Comparison of ENCODE assay signal across 17 cellular contexts in the genomic region with DNA sequence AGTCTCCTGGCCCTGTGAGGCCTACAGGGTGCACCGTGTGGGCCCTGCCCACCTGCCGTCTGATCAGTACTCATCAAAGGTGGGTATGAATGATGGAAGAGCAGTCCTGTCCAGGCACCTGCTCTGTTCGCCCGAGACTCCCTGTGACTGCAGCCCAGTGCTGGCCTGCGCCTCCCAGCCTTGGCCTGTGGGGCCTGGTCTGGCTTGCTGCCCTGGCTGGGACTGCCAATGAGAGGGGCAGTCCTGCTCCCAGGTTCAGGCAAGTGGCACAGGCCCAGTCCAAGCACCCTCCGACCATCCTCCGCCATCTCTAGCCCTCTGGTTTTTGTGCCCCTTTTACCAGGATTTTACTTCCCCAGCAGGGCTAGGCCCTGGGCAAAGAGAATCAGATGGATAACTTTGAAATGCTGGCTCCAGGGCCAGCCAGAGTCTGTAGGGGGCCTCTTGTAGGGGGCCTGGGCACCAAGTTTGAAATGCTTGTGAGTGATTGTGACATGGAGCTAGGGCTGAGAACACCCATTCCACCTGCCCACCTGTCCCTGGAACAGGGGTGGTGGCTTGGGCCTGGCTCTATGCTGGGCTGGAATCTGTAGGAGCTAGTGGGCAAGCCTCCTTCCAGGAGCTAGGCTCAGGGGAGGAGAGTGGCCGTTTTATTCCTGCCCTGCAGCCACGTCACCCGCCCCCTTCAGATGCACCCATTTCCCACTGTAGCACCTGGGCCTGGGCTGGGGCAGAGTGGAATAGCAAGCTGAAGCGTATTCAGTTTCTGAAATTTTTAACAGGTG. TPM values are rescaled to one million over a fixed set of nuclear protein-coding genes. Genes with fewer than 3 reads are reported as not detected.
DNase-seq lines count a peak whose midpoint lies in the region; TF ChIP-seq lines count a peak whose summit lies in the region.
"Had no signal": no experiment of that assay in that cellular context is flagged by ENCODE, and none has a peak within 500 bp of the region (broad histone marks: within the 10 kb centered on the region; RNA-seq: fewer than 3 reads in every experiment).

No MANE protein-coding gene starts in this region.

- H3K4me1 ChIP-seq in endodermal cell (ENCODE audit: control insufficient read depth, insufficient read depth, low read length): no peaks in the 10 kb centered on the region
- H3K4me1 ChIP-seq in neuronal stem cell (ENCODE audit: control insufficient read depth in 2 of 2, insufficient read depth in 1 of 2, low read depth in 1 of 2, low read length in 2 of 2): peaks cover 3 to 12% of the 10 kb centered on the region in 2 donors
- H3K4me1 ChIP-seq in prostate gland (replicated peaks): peaks cover 6% of the 10 kb centered on the region

- H3K14ac ChIP-seq in neuronal stem cell (ENCODE audit: low read length): no peak overlapping the region

- H2AK5ac ChIP-seq in neuronal stem cell (ENCODE audit: low read depth, low read length): no peak overlapping the region

- H3K4me2 ChIP-seq in neuronal stem cell (ENCODE audit: insufficient read depth, low read length, poor library complexity, severe bottlenecking): no peak overlapping the region

- H3K18ac ChIP-seq in neuronal stem cell (ENCODE audit: low read length): peak overlapping the region; percentile 27

- no peaks in the 10 kb centered on the region for H3K36me3 ChIP-seq in endodermal cell (ENCODE audit: control insufficient read depth, insufficient read depth, low read length)
- H3K36me3 ChIP-seq in neuronal stem cell (replicated peaks in 1 of 2; ENCODE audit: control insufficient read depth in 2 of 2, insufficient read depth in 2 of 2, low read length in 2 of 2): no peaks in the 10 kb centered on the region
- H3K36me3 ChIP-seq in prostate gland: no peaks in the 10 kb centered on the region

- no peak overlapping the region for H3K4ac ChIP-seq in neuronal stem cell (ENCODE audit: low read length)

- H3K9ac ChIP-seq in endodermal cell (ENCODE audit: extremely low read depth, low read length, poor library complexity, severe bottlenecking): no peak overlapping the region
- peak overlapping the region; percentile 50 for H3K9ac ChIP-seq in neuronal stem cell (ENCODE audit: low read depth, low read length, poor library complexity)

- H3K27me3 ChIP-seq in endodermal cell (ENCODE audit: control insufficient read depth, insufficient read depth, low read length, poor library complexity, severe bottlenecking) (no peaks in the 10 kb centered on the region), neuronal stem cell (ENCODE audit: control insufficient read depth in 3 of 3, insufficient read depth in 3 of 3, low read depth in 1 of 3, low read length in 3 of 3) (no peaks in the 10 kb centered on the region), prostate gland (replicated peaks; ENCODE audit: insufficient read depth) (no peaks in the 10 kb centered on the region)

- WGBS in endodermal cell (ENCODE audit: insufficient coverage in 1 of 2, insufficient read length in 1 of 2), 2 experiments: 94 to 95% methylated on average over 8 to 11 of the region's 11 CpGs
- WGBS in neuronal stem cell (ENCODE audit: extremely low coverage in 2 of 2, insufficient read length in 2 of 2, insufficient replicate concordance in 1 of 2), 2 donors: no CpG with 5 or more reads among the region's 11 CpGs
- WGBS in prostate gland: 95% methylated on average over 11 of the region's 11 CpGs

- H2BK5ac ChIP-seq in neuronal stem cell (ENCODE audit: low read length): no peak overlapping the region

- no peak overlapping the region for H3K4me3 Mint-ChIP-seq in endodermal cell
- no peak overlapping the region for H3K4me3 Mint-ChIP-seq in activated T-helper 1 cell treated with anti-CD3 and anti-CD28 coated beads, Interleukin-12 subunit alpha, Interleukin-12 subunit beta, Interleukin-2, Interleukin-4 antibody, amounts not matched to agents 30 ng/mL and 10 ng/mL and 1 ng/mL, durations not matched to agents 14 hours and 24 hours and 36 hours
- H3K4me3 Mint-ChIP-seq: CD8-positive, alpha-beta T cell had no signal

- peak; percentile 23 for DNase-seq in activated CD4-positive, CD25-positive, alpha-beta regulatory T cell treated with anti-CD3 and anti-CD28 coated beads, Interleukin-2, amount 50 U/mL, for 72 hours
- no peak for DNase-seq in activated CD4-positive, CD25-positive, alpha-beta regulatory T cell (lab: John Stamatoyannopoulos, UW)
- DNase-seq in AG20443 (ENCODE audit: low spot score): peak; percentile 6
- DNase-seq in endodermal cell: peak; percentile 43
- no peak for DNase-seq in neuronal stem cell (ENCODE audit: low spot score)
- no peak for DNase-seq in activated T-helper 1 cell treated with anti-CD3 and anti-CD28 coated beads, Interleukin-12 subunit alpha, Interleukin-12 subunit beta, Interleukin-2, Interleukin-4 antibody, amounts not matched to agents 30 ng/mL and 10 ng/mL and 1 ng/mL, durations not matched to agents 14 hours and 24 hours and 36 hours (ENCODE audit: low spot score)
- no peak for DNase-seq in prostate gland (ENCODE audit: low spot score)
- no peak for DNase-seq in SHP77 (lab: John Stamatoyannopoulos, UW)
- DNase-seq: 8988T, DMS79, MV-4-11, NCI-H1417 treated with DMSO at 0.1 percent for 48 hours, NCI-H2029, NCI-H510A, NCI-H774, PC-3 had no signal

- H3K27ac ChIP-seq in endodermal cell (ENCODE audit: low read depth, low read length): no peak overlapping the region
- H3K27ac ChIP-seq in neuronal stem cell (replicated peaks; ENCODE audit: low read length): no peak overlapping the region
- H3K27ac ChIP-seq in prostate gland: no peak overlapping the region

- H3K9me3 ChIP-seq in endodermal cell (ENCODE audit: control insufficient read depth, low read length): peaks cover 12% of the 10 kb centered on the region
- peaks cover 3 to 7% of the 10 kb centered on the region in 2 donors for H3K9me3 ChIP-seq in neuronal stem cell (replicated peaks in 1 of 2; ENCODE audit: control insufficient read depth in 2 of 2, insufficient read depth in 1 of 2, low read depth in 1 of 2, low read length in 2 of 2)
- no peaks in the 10 kb centered on the region for H3K9me3 ChIP-seq in prostate gland

- intact Hi-C loops in activated T-helper 1 cell treated with anti-CD3 and anti-CD28 coated beads, Interleukin-12 subunit alpha, Interleukin-12 subunit beta, Interleukin-2, Interleukin-4 antibody, amounts not matched to agents 30 ng/mL and 10 ng/mL and 1 ng/mL, durations not matched to agents 14 hours and 24 hours and 36 hours (cut with micrococcal nuclease): loop anchor here (10.0 kb wide), 2 partner anchors 443 to 1517 kb away; a partner anchor contains a TSS
- intact Hi-C loops in prostate gland (cut with DNase I): loop anchor here (10.0 kb wide), 2 partner anchors 407 to 1067 kb away; no protein-coding TSS in a partner anchor

- H2AFZ ChIP-seq in neuronal stem cell (ENCODE audit: low read length): no peak overlapping the region

- no peak overlapping the region for H3K27ac Mint-ChIP-seq in endodermal cell
- H3K27ac Mint-ChIP-seq in activated T-helper 1 cell treated with anti-CD3 and anti-CD28 coated beads, Interleukin-12 subunit alpha, Interleukin-12 subunit beta, Interleukin-2, Interleukin-4 antibody, amounts not matched to agents 30 ng/mL and 10 ng/mL and 1 ng/mL, durations not matched to agents 14 hours and 24 hours and 36 hours: no peak overlapping the region
- H3K27ac Mint-ChIP-seq: CD8-positive, alpha-beta T cell had no signal

- H2BK15ac ChIP-seq in neuronal stem cell (ENCODE audit: low read length): peak overlapping the region; percentile 78

- H3K79me1 ChIP-seq in neuronal stem cell (ENCODE audit: low read depth, low read length): no peaks in the 10 kb centered on the region

- H3K23ac ChIP-seq in neuronal stem cell (ENCODE audit: low read depth, low read length, poor library complexity): no peak overlapping the region

- TF ChIP-seq CTCF in endodermal cell (conservative IDR thresholded peaks at IDR 0.05): no peak
- no peak for TF ChIP-seq CTCF in prostate gland (IDR thresholded peaks at IDR 0.05)

- TF ChIP-seq POLR2A in prostate gland (IDR thresholded peaks at IDR 0.05): no peak

- H3K36me3 Mint-ChIP-seq in endodermal cell (ENCODE audit: low read depth): peaks cover 3% of the 10 kb centered on the region
- no peaks in the 10 kb centered on the region for H3K36me3 Mint-ChIP-seq in activated T-helper 1 cell treated with anti-CD3 and anti-CD28 coated beads, Interleukin-12 subunit alpha, Interleukin-12 subunit beta, Interleukin-2, Interleukin-4 antibody, amounts not matched to agents 30 ng/mL and 10 ng/mL and 1 ng/mL, durations not matched to agents 14 hours and 24 hours and 36 hours (ENCODE audit: low read depth)
- H3K36me3 Mint-ChIP-seq: CD8-positive, alpha-beta T cell had no signal

- H4K8ac ChIP-seq in neuronal stem cell (ENCODE audit: low read depth, low read length): no peak overlapping the region

- H3K27me3 Mint-ChIP-seq in endodermal cell (ENCODE audit: insufficient read depth): no peaks in the 10 kb centered on the region
- H3K27me3 Mint-ChIP-seq in activated T-helper 1 cell treated with anti-CD3 and anti-CD28 coated beads, Interleukin-12 subunit alpha, Interleukin-12 subunit beta, Interleukin-2, Interleukin-4 antibody, amounts not matched to agents 30 ng/mL and 10 ng/mL and 1 ng/mL, durations not matched to agents 14 hours and 24 hours and 36 hours (ENCODE audit: insufficient read depth): no peaks in the 10 kb centered on the region

- no peak overlapping the region for H2BK12ac ChIP-seq in neuronal stem cell (ENCODE audit: low read length)

- no peak overlapping the region for H4K91ac ChIP-seq in neuronal stem cell (ENCODE audit: low read depth, low read length, poor library complexity)

- no peak overlapping the region for H2BK120ac ChIP-seq in neuronal stem cell (ENCODE audit: low read depth, low read length)

- peaks cover 5% of the 10 kb centered on the region for H3K4me1 Mint-ChIP-seq in endodermal cell
- peaks cover 7% of the 10 kb centered on the region for H3K4me1 Mint-ChIP-seq in activated T-helper 1 cell treated with anti-CD3 and anti-CD28 coated beads, Interleukin-12 subunit alpha, Interleukin-12 subunit beta, Interleukin-2, Interleukin-4 antibody, amounts not matched to agents 30 ng/mL and 10 ng/mL and 1 ng/mL, durations not matched to agents 14 hours and 24 hours and 36 hours (ENCODE audit: low read depth)

- H3K9me3 Mint-ChIP-seq in endodermal cell: peaks cover 15% of the 10 kb centered on the region
- peaks cover 11% of the 10 kb centered on the region for H3K9me3 Mint-ChIP-seq in activated T-helper 1 cell treated with anti-CD3 and anti-CD28 coated beads, Interleukin-12 subunit alpha, Interleukin-12 subunit beta, Interleukin-2, Interleukin-4 antibody, amounts not matched to agents 30 ng/mL and 10 ng/mL and 1 ng/mL, durations not matched to agents 14 hours and 24 hours and 36 hours

- H3K4me3 ChIP-seq in endodermal cell (ENCODE audit: low read length) (no peak overlapping the region), neuronal stem cell (ENCODE audit: low read length in 2 of 2) (no peak overlapping the region), prostate gland (no peak overlapping the region)

RNA-seq across cellular contexts. Expression of a gene that starts 8.7 kb away (rescaled TPM):
- total RNA-seq in endodermal cell (100 to 1,000 TPM in 1 of 2 donors, 10 to 100 TPM in 1; 93.0 to 106 TPM), prostate gland (100 to 1,000 TPM in 1 of 2 donors, 10 to 100 TPM in 1; 69.0 to 233 TPM)
- 81.5 TPM for polyA plus RNA-seq in endodermal cell (2013, experiment 1 of 2)
- 79.0 TPM for polyA plus RNA-seq in endodermal cell (2013, experiment 2 of 2)
- 32.8 TPM for polyA plus RNA-seq in neuronal stem cell (2013, experiment 1 of 2)
- 32.8 TPM for polyA plus RNA-seq in neuronal stem cell (2013, experiment 2 of 2)
- 21.6 and 22.3 TPM in 2 replicates for total RNA-seq in activated T-helper 1 cell treated with anti-CD3 and anti-CD28 coated beads, Interleukin-12 subunit alpha, Interleukin-12 subunit beta, Interleukin-2, Interleukin-4 antibody, amounts not matched to agents 30 ng/mL and 10 ng/mL and 1 ng/mL, durations not matched to agents 14 hours and 24 hours and 36 hours

Comparison
In these comparisons a context has a peak if more than half of its experiments do, and no peak if none do; other contexts are left out.
1. DNase-seq: peak in activated CD4-positive, CD25-positive, alpha-beta regulatory T cell treated with anti-CD3 and anti-CD28 coated beads, Interleukin-2, amount 50 U/mL, for 72 hours (single experiment), AG20443 (single experiment) and endodermal cell (single experiment); none in activated CD4-positive, CD25-positive, alpha-beta regulatory T cell (0 of 4), neuronal stem cell (single experiment), activated T-helper 1 cell treated with anti-CD3 and anti-CD28 coated beads, Interleukin-12 subunit alpha, Interleukin-12 subunit beta, Interleukin-2, Interleukin-4 antibody, amounts not matched to agents 30 ng/mL and 10 ng/mL and 1 ng/mL, durations not matched to agents 14 hours and 24 hours and 36 hours (single experiment), prostate gland (single experiment) and SHP77 (0 of 2).